ENCODE assay signal across 18 cellular contexts in the genomic region with DNA sequence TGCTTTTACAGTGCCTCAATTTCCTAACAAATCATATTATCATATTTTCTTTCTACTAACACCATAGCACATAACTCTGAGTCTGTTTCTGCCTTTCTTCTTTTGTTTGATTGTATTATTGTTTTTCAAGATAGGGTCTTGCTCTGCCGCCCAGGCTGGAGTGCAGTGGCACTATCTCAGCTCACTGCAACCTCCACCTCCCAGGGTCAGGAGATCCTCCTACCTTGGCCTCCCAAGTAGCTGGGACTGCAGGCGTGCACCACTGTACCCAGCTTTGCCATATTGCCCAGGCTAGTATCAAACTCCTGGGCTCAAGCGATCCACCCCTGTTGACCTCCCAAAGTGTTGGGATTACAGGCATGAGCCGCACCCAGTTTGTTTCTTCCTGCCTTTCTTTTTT. TPM values are rescaled to one million over a fixed set of nuclear protein-coding genes. Genes with fewer than 3 reads are reported as not detected.
DNase-seq lines count a peak whose midpoint lies in the region; ATAC-seq and TF ChIP-seq lines count a peak whose summit lies in the region.
"Had no signal": no experiment of that assay in that cellular context is flagged by ENCODE, and none has a peak within 500 bp of the region (broad histone marks: within the 10 kb centered on the region; RNA-seq: fewer than 3 reads in every experiment).

No MANE protein-coding gene starts in this region.

- H3K27ac Mint-ChIP-seq in stimulated activated naive CD8-positive, alpha-beta T cell treated with anti-CD3 and anti-CD28 coated beads, Interleukin-15, amount 100 ng/mL, for 72 hours: peak overlapping the region; percentile 41 to 83
- peak overlapping the region; percentile 70 for H3K27ac Mint-ChIP-seq in endodermal cell
- H3K27ac Mint-ChIP-seq in osteocyte (ENCODE audit: unreplicated experiment): no peak overlapping the region
- H3K27ac Mint-ChIP-seq: CD4-positive, alpha-beta T cell; HFFc6 had no signal

- H3K4me1 ChIP-seq in endodermal cell (ENCODE audit: control insufficient read depth, insufficient read depth, low read length) (no peaks in the 10 kb centered on the region), spleen (peaks cover 0 to 51% (median 11%) of the 10 kb centered on the region in 6 donors)
- H3K4me1 ChIP-seq: Caco-2 had no signal

- H3K9me3 ChIP-seq in endodermal cell (ENCODE audit: control insufficient read depth, low read length) (no peaks in the 10 kb centered on the region), spleen (no peaks in the 10 kb centered on the region)
- H3K9me3 ChIP-seq: Caco-2 had no signal

- WGBS in endodermal cell (ENCODE audit: insufficient coverage in 1 of 2, insufficient read length in 1 of 2), 2 experiments: 94 to 96% methylated on average over 4 of the region's 4 CpGs
- WGBS in spleen, 5 donors: 93 to 97% (median 94%) methylated on average over 4 of the region's 4 CpGs

- H3K36me3 Mint-ChIP-seq in endodermal cell (ENCODE audit: low read depth): peaks cover 49% of the 10 kb centered on the region
- peaks cover 17% of the 10 kb centered on the region for H3K36me3 Mint-ChIP-seq in osteocyte (ENCODE audit: unreplicated experiment)

- H3K4me3 Mint-ChIP-seq in stimulated activated naive CD8-positive, alpha-beta T cell treated with anti-CD3 and anti-CD28 coated beads, Interleukin-15, amount 100 ng/mL, for 72 hours: no peak overlapping the region
- no peak overlapping the region for H3K4me3 Mint-ChIP-seq in endodermal cell
- no peak overlapping the region for H3K4me3 Mint-ChIP-seq in osteocyte (ENCODE audit: unreplicated experiment)
- H3K4me3 Mint-ChIP-seq: CD4-positive, alpha-beta T cell; HFFc6 had no signal

- no peak for DNase-seq in stimulated activated naive CD8-positive, alpha-beta T cell treated with anti-CD3 and anti-CD28 coated beads, Interleukin-15, amount 100 ng/mL, for 72 hours
- DNase-seq in stimulated activated naive CD8-positive, alpha-beta T cell treated with anti-CD3 and anti-CD28 coated beads, Interleukin-15, Interleukin-2, amounts not matched to agents 100 U/mL and 50 U/mL, for 24 hours: no peak
- no peak for DNase-seq in endodermal cell
- DNase-seq in spleen: peak; percentile 42
- DNase-seq in islet precursor cell: no peak
- DNase-seq in osteocyte (ENCODE audit: extremely low spot score, unreplicated experiment): no peak
- DNase-seq: ACHN; Caco-2; CD4-positive, alpha-beta T cell; GM23248; HCEC 1CT; HFFc6; IMR-90 had no signal

- no peak for ATAC-seq in stimulated activated naive CD8-positive, alpha-beta T cell treated with anti-CD3 and anti-CD28 coated beads, Interleukin-15, amount 100 ng/mL, for 72 hours
- no peak for ATAC-seq in stimulated activated naive CD8-positive, alpha-beta T cell treated with anti-CD3 and anti-CD28 coated beads, Interleukin-15, Interleukin-2, amounts not matched to agents 100 U/mL and 50 U/mL, for 24 hours

- intact Hi-C loops in spleen (cut with DNase I; ENCODE audit: low total_unique reads): no loop called here

- no peak for TF ChIP-seq POLR2A in spleen (IDR thresholded peaks at IDR 0.05)

- no peaks in the 10 kb centered on the region for H3K27me3 ChIP-seq in endodermal cell (ENCODE audit: control insufficient read depth, insufficient read depth, low read length, poor library complexity, severe bottlenecking)
- H3K27me3 ChIP-seq in spleen (replicated peaks in 1 of 7): no peaks in the 10 kb centered on the region

- TF ChIP-seq CTCF in endodermal cell (conservative IDR thresholded peaks at IDR 0.05) (no peak), spleen (IDR thresholded peaks at IDR 0.05 in 8 of 11, conservative IDR thresholded peaks at IDR 0.05 in 3 of 11) (no peak), osteocyte (IDR thresholded peaks at IDR 0.05) (no peak)

- H3K27ac ChIP-seq in endodermal cell (ENCODE audit: low read depth, low read length): no peak overlapping the region
- no peak overlapping the region for H3K27ac ChIP-seq in spleen
- H3K27ac ChIP-seq: C4-2B, HL-60 had no signal

- H3K27me3 Mint-ChIP-seq in stimulated activated naive CD8-positive, alpha-beta T cell treated with anti-CD3 and anti-CD28 coated beads, Interleukin-15, amount 100 ng/mL, for 72 hours: no peaks in the 10 kb centered on the region
- H3K27me3 Mint-ChIP-seq in endodermal cell (ENCODE audit: insufficient read depth) (no peaks in the 10 kb centered on the region), osteocyte (ENCODE audit: unreplicated experiment) (no peaks in the 10 kb centered on the region)
- H3K27me3 Mint-ChIP-seq: CD4-positive, alpha-beta T cell had no signal

- H3K36me3 ChIP-seq in endodermal cell (ENCODE audit: control insufficient read depth, insufficient read depth, low read length): peaks cover 38% of the 10 kb centered on the region
- peaks cover 0 to 77% (median 24%) of the 10 kb centered on the region in 6 donors for H3K36me3 ChIP-seq in spleen

- H3K4me1 Mint-ChIP-seq in stimulated activated naive CD8-positive, alpha-beta T cell treated with anti-CD3 and anti-CD28 coated beads, Interleukin-15, amount 100 ng/mL, for 72 hours: peaks cover 27% of the 10 kb centered on the region
- H3K4me1 Mint-ChIP-seq in endodermal cell (no peaks in the 10 kb centered on the region), osteocyte (ENCODE audit: unreplicated experiment) (peaks cover 9% of the 10 kb centered on the region)

- H3K9me3 Mint-ChIP-seq in stimulated activated naive CD8-positive, alpha-beta T cell treated with anti-CD3 and anti-CD28 coated beads, Interleukin-15, amount 100 ng/mL, for 72 hours: no peaks in the 10 kb centered on the region
- no peaks in the 10 kb centered on the region for H3K9me3 Mint-ChIP-seq in endodermal cell
- no peaks in the 10 kb centered on the region for H3K9me3 Mint-ChIP-seq in osteocyte (ENCODE audit: unreplicated experiment)
- H3K9me3 Mint-ChIP-seq: CD4-positive, alpha-beta T cell; HFFc6 had no signal

- no peak overlapping the region for H3K4me3 ChIP-seq in endodermal cell (ENCODE audit: low read length)
- H3K4me3 ChIP-seq in spleen: no peak overlapping the region
- H3K4me3 ChIP-seq: GM23248 had no signal

- H3K9ac ChIP-seq in endodermal cell (ENCODE audit: extremely low read depth, low read length, poor library complexity, severe bottlenecking): no peak overlapping the region
- H3K9ac ChIP-seq: GM23248 had no signal

RNA-seq across cellular contexts. Expression of a gene that starts 18.7 kb away (rescaled TPM):
- total RNA-seq in endodermal cell (100 to 1,000 TPM; 128 to 142 TPM), spleen (100 to 1,000 TPM in 2 of 7 donors, 10 to 100 TPM in 5; 73.2 to 117 (median 86.4) TPM), osteocyte (66.7 and 71.8 TPM in 2 replicates)
- polyA plus RNA-seq in endodermal cell (2013, experiment 1 of 2): 193 TPM
- 186 TPM for polyA plus RNA-seq in endodermal cell (2013, experiment 2 of 2)
- polyA plus RNA-seq in spleen: 100 to 1,000 TPM in 2 of 3 donors, 10 to 100 TPM in 1; 90.6 to 119 (median 117) TPM

RNA-seq across cellular contexts. Expression of a gene that starts 22.7 kb away (rescaled TPM):
- total RNA-seq in endodermal cell (under 1 TPM; 0.35 to 0.93 TPM), spleen (1 to 10 TPM in 4 of 7 donors, under 1 TPM in 2, not detected in 1; 0.28 to 2.4 (median 1.6) TPM), osteocyte (not detected in 2 replicates)
- polyA plus RNA-seq in endodermal cell (2013, experiment 1 of 2): 0.28 TPM
- polyA plus RNA-seq in endodermal cell (2013, experiment 2 of 2): not detected
- 1 to 10 TPM in 1 of 3 donors, under 1 TPM in 2; 0.87 to 1.2 (median 0.89) TPM for polyA plus RNA-seq in spleen
- total RNA-seq: CD4-positive, alpha-beta T cell; GM23248; H4; HFFc6; HT1080; IMR-90 had no signal
- polyA plus RNA-seq: BJ, IMR-90 had no signal

RNA-seq across cellular contexts. Expression of a gene that starts 29.3 kb away (rescaled TPM):
- total RNA-seq in endodermal cell (under 1 TPM; 0.57 to 0.60 TPM), spleen (100 to 1,000 TPM in 3 of 7 donors, 10 to 100 TPM in 4; 72.6 to 273 (median 97.8) TPM), osteocyte (not detected in 2 replicates)
- not detected for polyA plus RNA-seq in endodermal cell (2013, experiment 1 of 2)
- 0.50 TPM for polyA plus RNA-seq in endodermal cell (2013, experiment 2 of 2)
- 100 to 1,000 TPM; 114 to 179 (median 144) TPM for polyA plus RNA-seq in spleen
- total RNA-seq: Caco-2, GM23248, H4, HT1080, IMR-90 had no signal
- polyA plus RNA-seq: BJ, GM23248, IMR-90 had no signal

RNA-seq across cellular contexts. Expression of a gene that starts 34.5 kb away (rescaled TPM):
- total RNA-seq in endodermal cell: 1 to 10 TPM; 4.8 to 6.6 TPM
- 1.4 TPM for polyA plus RNA-seq in endodermal cell (2013, experiment 1 of 2)
- polyA plus RNA-seq in endodermal cell (2013, experiment 2 of 2): 1.4 TPM
- total RNA-seq in spleen: 1 to 10 TPM; 1.1 to 3.2 (median 2.3) TPM
- polyA plus RNA-seq in spleen: 1 to 10 TPM in 1 of 3 donors, under 1 TPM in 2; 0.33 to 1.3 (median 0.99) TPM
- total RNA-seq in osteocyte: 1.5 and 1.6 TPM in 2 replicates
- total RNA-seq: H4 had no signal

RNA-seq across cellular contexts. Expression of a gene that starts 43.5 kb away (rescaled TPM):
- total RNA-seq in endodermal cell (10 to 100 TPM in 1 of 2 donors, 1 to 10 TPM in 1; 9.8 to 10.6 TPM), spleen (1 to 10 TPM; 2.1 to 7.6 (median 3.7) TPM), osteocyte (4.6 TPM in 2 replicates)
- 9.7 TPM for polyA plus RNA-seq in endodermal cell (2013, experiment 1 of 2)
- polyA plus RNA-seq in endodermal cell (2013, experiment 2 of 2): 7.9 TPM
- polyA plus RNA-seq in spleen: 1 to 10 TPM; 8.5 to 9.5 (median 9.0) TPM

Comparison
In these comparisons a context has a peak if more than half of its experiments do, and no peak if none do; other contexts are left out.
1. RNA of a gene that starts 29.3 kb away (total RNA-seq): 72.6 to 273 TPM in spleen; 0.57 to 0.60 TPM in endodermal cell and not detected in osteocyte; every median in the first group is over 10 times any median in the second.